ENCODE assay signal across 9 cellular contexts in the genomic region with DNA sequence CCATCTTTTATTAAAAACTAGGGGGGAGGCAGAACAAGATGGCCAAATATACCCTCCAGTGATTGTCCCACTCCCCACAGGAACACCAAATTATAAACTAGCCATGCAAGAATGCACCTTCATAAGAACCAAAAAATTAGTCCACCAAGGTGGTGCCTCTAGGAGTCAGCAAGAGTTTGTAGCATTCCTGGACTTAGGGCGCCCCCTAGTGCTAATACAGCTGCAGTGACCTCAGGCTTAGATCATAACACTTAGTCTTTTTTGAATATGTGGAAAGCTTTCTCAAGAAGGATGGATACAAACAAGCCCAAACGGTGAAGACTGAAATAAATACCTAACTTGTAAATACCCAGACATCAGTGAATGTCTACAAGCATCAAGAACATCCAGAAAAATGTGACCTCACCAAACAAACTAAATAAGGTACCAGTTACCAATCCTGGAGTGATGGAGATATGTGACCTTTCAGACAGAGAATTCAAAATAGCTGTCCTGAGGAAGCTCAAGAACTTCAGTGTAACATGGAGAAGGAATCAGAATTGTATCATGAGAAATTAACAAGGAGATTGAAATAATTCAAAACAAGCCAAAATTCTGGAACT. TPM values are rescaled to one million over a fixed set of nuclear protein-coding genes. Genes with fewer than 3 reads are reported as not detected.
DNase-seq lines count a peak whose midpoint lies in the region; ATAC-seq lines count a peak whose summit lies in the region.
"Had no signal": no experiment of that assay in that cellular context is flagged by ENCODE, and none has a peak within 500 bp of the region (broad histone marks: within the 10 kb centered on the region; RNA-seq: fewer than 3 reads in every experiment).

No MANE protein-coding gene starts in this region.

- intact Hi-C loops in CD4-positive, alpha-beta memory T cell (cut with micrococcal nuclease) = loop anchor here (1.0 to 10.0 kb wide), 7 partner anchors 71 to 842 kb away; a partner anchor contains a TSS

- peaks cover 4% of the 10 kb centered on the region for H3K36me3 ChIP-seq in CD4-positive, alpha-beta memory T cell (ENCODE audit: insufficient read depth, low read length)

- H3K27me3 Mint-ChIP-seq in CD4-positive, alpha-beta memory T cell = no peaks in the 10 kb centered on the region

- ATAC-seq in GM19455 (IDR thresholded peaks at IDR 0.05; ENCODE audit: unreplicated experiment) = peak; percentile 95
- peak; percentile 96 for ATAC-seq in HG03520 (IDR thresholded peaks at IDR 0.05; ENCODE audit: unreplicated experiment)

- no peaks in the 10 kb centered on the region for H3K9me3 Mint-ChIP-seq in CD4-positive, alpha-beta memory T cell

- POLR2A ChIA-PET in CD4-positive, alpha-beta memory T cell (lab: Charles Lee; ENCODE audit: partially characterized antibody) = interaction anchor here (0.8 kb wide), 1 partner anchor 359 kb away, joined by 3 read pairs; no protein-coding TSS in a partner anchor

- no peak overlapping the region for H3K4me3 Mint-ChIP-seq in CD4-positive, alpha-beta memory T cell

- H3K27ac ChIP-seq in CD4-positive, alpha-beta memory T cell (ENCODE audit: low read depth, low read length) = no peak overlapping the region
- H3K27ac ChIP-seq: SK-N-MC had no signal

- no peaks in the 10 kb centered on the region for H3K27me3 ChIP-seq in CD4-positive, alpha-beta memory T cell (ENCODE audit: insufficient read depth, low read length)

- H3K4me1 Mint-ChIP-seq in CD4-positive, alpha-beta memory T cell = peaks cover 2 to 6% (median 4%) of the 10 kb centered on the region in 4 donors

- CTCF ChIA-PET in CD4-positive, alpha-beta memory T cell (lab: Charles Lee; ENCODE audit: partially characterized antibody) = interaction anchor here (0.7 to 6.1 kb wide), 35 partner anchors 8 to 603 kb away, joined by 3 to 52 read pairs (median 4); a partner anchor contains a TSS

- H3K4me1 ChIP-seq in CD4-positive, alpha-beta memory T cell (ENCODE audit: insufficient read depth, low read length) = no peaks in the 10 kb centered on the region

- H3K4me3 ChIP-seq in CD4-positive, alpha-beta memory T cell (ENCODE audit: low read length in 2 of 2) = no peak overlapping the region
- H3K4me3 ChIP-seq: SK-N-MC had no signal

- H3K9me3 ChIP-seq in CD4-positive, alpha-beta memory T cell (ENCODE audit: control insufficient read depth in 1 of 2, low read length in 2 of 2) = no peaks in the 10 kb centered on the region

- DNase-seq in CD4-positive, alpha-beta memory T cell = peak; percentile 76 to 80 (median 80)
- peak; percentile 76 for DNase-seq in NCI-H82 (lab: John Stamatoyannopoulos, UW)
- peak; percentile 76 to 85 for DNase-seq in activated CD4-positive, alpha-beta T cell treated with anti-CD3 and anti-CD28 coated beads, Interleukin-2, amount 50 U/mL, for 48 hours
- peak; percentile 80 for DNase-seq in effector CD4-positive, alpha-beta T cell
- peak; percentile 85 for DNase-seq in medulla oblongata (ENCODE audit: extremely low spot score)
- peak; percentile 68 to 71 for DNase-seq in stimulated activated CD8-positive, alpha-beta memory T cell treated with anti-CD3 and anti-CD28 coated beads, Interleukin-2, amount 100 ng/mL, for 1 hour (ENCODE audit: low read depth in 2 of 2)

- H3K36me3 Mint-ChIP-seq in CD4-positive, alpha-beta memory T cell = peaks cover 30 to 32% of the 10 kb centered on the region in 2 donors

- peak overlapping the region in 2 of 7 donors; percentile 25 to 43 for H3K27ac Mint-ChIP-seq in CD4-positive, alpha-beta memory T cell

RNA-seq across cellular contexts. Expression of a gene that starts 19.3 kb away (rescaled TPM):
- 10 to 100 TPM; 64.1 to 66.5 TPM for total RNA-seq in CD4-positive, alpha-beta memory T cell
- polyA plus RNA-seq in CD4-positive, alpha-beta memory T cell = 10 to 100 TPM; 21.1 to 22.5 TPM

RNA-seq across cellular contexts. Expression of a gene that starts 19.4 kb away (rescaled TPM):
- 10 to 100 TPM; 14.8 to 15.2 TPM for total RNA-seq in CD4-positive, alpha-beta memory T cell
- 10 to 100 TPM in 1 of 2 donors, 1 to 10 TPM in 1; 10.0 to 10.2 TPM for polyA plus RNA-seq in CD4-positive, alpha-beta memory T cell
